1 cellular context compared by ENCODE assay signal in genomic region chr13:49791214-49791752, GRCh38.
TF ChIP-seq lines count a peak whose summit lies in the region.

No MANE protein-coding gene starts in this region.

TF ChIP-seq in HepG2, 621 proteins besides CTCF, POLR2A, EP300 and RAD21 (continued from another document and continues in another):
- TF ChIP-seq, protein P1, sequence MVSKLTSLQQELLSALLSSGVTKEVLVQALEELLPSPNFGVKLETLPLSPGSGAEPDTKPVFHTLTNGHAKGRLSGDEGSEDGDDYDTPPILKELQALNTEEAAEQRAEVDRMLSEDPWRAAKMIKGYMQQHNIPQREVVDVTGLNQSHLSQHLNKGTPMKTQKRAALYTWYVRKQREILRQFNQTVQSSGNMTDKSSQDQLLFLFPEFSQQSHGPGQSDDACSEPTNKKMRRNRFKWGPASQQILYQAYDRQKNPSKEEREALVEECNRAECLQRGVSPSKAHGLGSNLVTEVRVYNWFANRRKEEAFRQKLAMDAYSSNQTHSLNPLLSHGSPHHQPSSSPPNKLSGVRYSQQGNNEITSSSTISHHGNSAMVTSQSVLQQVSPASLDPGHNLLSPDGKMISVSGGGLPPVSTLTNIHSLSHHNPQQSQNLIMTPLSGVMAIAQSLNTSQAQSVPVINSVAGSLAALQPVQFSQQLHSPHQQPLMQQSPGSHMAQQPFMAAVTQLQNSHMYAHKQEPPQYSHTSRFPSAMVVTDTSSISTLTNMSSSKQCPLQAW (CRISPR knock-in tag; IDR thresholded peaks at IDR 0.05): 0 out of 2 replicates have a peak, but pooled peaks have one; percentile 31
- TF ChIP-seq TRIM22 (IDR thresholded peaks at IDR 0.05): no peak
- no peak for TF ChIP-seq ZNF317 (CRISPR knock-in tag; IDR thresholded peaks at IDR 0.05)
- no peak for TF ChIP-seq ZNF460 (CRISPR knock-in tag; IDR thresholded peaks at IDR 0.05; ENCODE audit: borderline replicate concordance)
- TF ChIP-seq NCOR1 (IDR thresholded peaks at IDR 0.05; ENCODE audit: borderline replicate concordance, low read length): peak; percentile 25; the same call in 1 of the 2 replicates
- no peak for TF ChIP-seq ATF7-NPFF (CRISPR knock-in tag; IDR thresholded peaks at IDR 0.05; ENCODE audit: low read depth)
- TF ChIP-seq ARID2 (CRISPR knock-in tag; IDR thresholded peaks at IDR 0.05; ENCODE audit: borderline replicate concordance): peak; percentile 63; the same call in 1 of the 2 replicates
- no peak for TF ChIP-seq GABPA (IDR thresholded peaks at IDR 0.05; ENCODE audit: low read depth, low read length)
- no peak for TF ChIP-seq GABPA (CRISPR knock-in tag; IDR thresholded peaks at IDR 0.05; ENCODE audit: low read depth)
- TF ChIP-seq ZBTB10 (CRISPR knock-in tag; IDR thresholded peaks at IDR 0.05; ENCODE audit: borderline replicate concordance): no peak
- no peak for TF ChIP-seq ZSCAN20 (CRISPR knock-in tag; IDR thresholded peaks at IDR 0.05; ENCODE audit: borderline replicate concordance)
- TF ChIP-seq ETV6 (CRISPR knock-in tag; conservative IDR thresholded peaks at IDR 0.05): no peak
- no peak for TF ChIP-seq ZSCAN29 (CRISPR knock-in tag; conservative IDR thresholded peaks at IDR 0.05)
- no peak for TF ChIP-seq YEATS4 (CRISPR knock-in tag; IDR thresholded peaks at IDR 0.05; ENCODE audit: borderline replicate concordance)
- no peak for TF ChIP-seq ZFY (CRISPR knock-in tag; IDR thresholded peaks at IDR 0.05)
- TF ChIP-seq KMT2A (CRISPR knock-in tag; IDR thresholded peaks at IDR 0.05): peak; percentile 81
- TF ChIP-seq SYNCRIP (IDR thresholded peaks at IDR 0.05; ENCODE audit: insufficient read depth, low read depth, low read length): no peak
- no peak for TF ChIP-seq TCF7 (IDR thresholded peaks at IDR 0.05; ENCODE audit: low read depth)
- no peak for TF ChIP-seq MATR3 (CRISPR knock-in tag; IDR thresholded peaks at IDR 0.05)
- TF ChIP-seq SOX5 (CRISPR knock-in tag; IDR thresholded peaks at IDR 0.05; ENCODE audit: borderline replicate concordance): peak; percentile 57
- TF ChIP-seq ZNF597 (CRISPR knock-in tag; IDR thresholded peaks at IDR 0.05): no peak
- no peak; the same call in 2 of the 3 replicates for TF ChIP-seq MXI1 (IDR thresholded peaks at IDR 0.05; ENCODE audit: borderline replicate concordance, low read depth, low read length)
- no peak for TF ChIP-seq CHD2 (IDR thresholded peaks at IDR 0.05; ENCODE audit: low read depth, low read length)
- no peak for TF ChIP-seq RCOR2 (CRISPR knock-in tag; IDR thresholded peaks at IDR 0.05)
- TF ChIP-seq ZBTB4 (CRISPR knock-in tag; IDR thresholded peaks at IDR 0.05; ENCODE audit: borderline replicate concordance): no peak
- no peak for TF ChIP-seq SP140L (CRISPR knock-in tag; IDR thresholded peaks at IDR 0.05; ENCODE audit: borderline replicate concordance)
- TF ChIP-seq XBP1 (CRISPR knock-in tag; IDR thresholded peaks at IDR 0.05): no peak
- TF ChIP-seq CHCHD3 (CRISPR knock-in tag; IDR thresholded peaks at IDR 0.05): no peak
- TF ChIP-seq GPN1 (CRISPR knock-in tag; IDR thresholded peaks at IDR 0.05; ENCODE audit: borderline replicate concordance): no peak
- TF ChIP-seq CHD4 (IDR thresholded peaks at IDR 0.05; ENCODE audit: borderline replicate concordance, low read length): no peak
- TF ChIP-seq RFX1 (IDR thresholded peaks at IDR 0.05): no peak
- no peak for TF ChIP-seq RBFOX2 (IDR thresholded peaks at IDR 0.05; ENCODE audit: low read depth, low read length)
- no peak for TF ChIP-seq TBX3 (IDR thresholded peaks at IDR 0.05; ENCODE audit: borderline replicate concordance)
- no peak for TF ChIP-seq ZNF354B (CRISPR knock-in tag; IDR thresholded peaks at IDR 0.05)
- no peak for TF ChIP-seq CBFB (CRISPR knock-in tag; IDR thresholded peaks at IDR 0.05)
- TF ChIP-seq, protein P2, sequence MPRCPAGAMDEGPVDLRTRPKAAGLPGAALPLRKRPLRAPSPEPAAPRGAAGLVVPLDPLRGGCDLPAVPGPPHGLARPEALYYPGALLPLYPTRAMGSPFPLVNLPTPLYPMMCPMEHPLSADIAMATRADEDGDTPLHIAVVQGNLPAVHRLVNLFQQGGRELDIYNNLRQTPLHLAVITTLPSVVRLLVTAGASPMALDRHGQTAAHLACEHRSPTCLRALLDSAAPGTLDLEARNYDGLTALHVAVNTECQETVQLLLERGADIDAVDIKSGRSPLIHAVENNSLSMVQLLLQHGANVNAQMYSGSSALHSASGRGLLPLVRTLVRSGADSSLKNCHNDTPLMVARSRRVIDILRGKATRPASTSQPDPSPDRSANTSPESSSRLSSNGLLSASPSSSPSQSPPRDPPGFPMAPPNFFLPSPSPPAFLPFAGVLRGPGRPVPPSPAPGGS (CRISPR knock-in tag; IDR thresholded peaks at IDR 0.05): no peak
- no peak for TF ChIP-seq JARID2 (CRISPR knock-in tag; IDR thresholded peaks at IDR 0.05; ENCODE audit: insufficient replicate concordance)
- no peak for TF ChIP-seq SRSF1 (optimal IDR thresholded peaks at IDR 0.05; ENCODE audit: low read depth, low read length)
- TF ChIP-seq HNRNPLL (IDR thresholded peaks at IDR 0.05; ENCODE audit: low read depth, low read length, poor library complexity, severe bottlenecking): no peak
- TF ChIP-seq MTF1 (CRISPR knock-in tag; IDR thresholded peaks at IDR 0.05): no peak
- no peak for TF ChIP-seq SMAD1 (CRISPR knock-in tag; IDR thresholded peaks at IDR 0.05; ENCODE audit: borderline replicate concordance, low read depth)
- TF ChIP-seq ZNF619 (CRISPR knock-in tag; IDR thresholded peaks at IDR 0.05): no peak
- TF ChIP-seq ZNF446 (CRISPR knock-in tag; IDR thresholded peaks at IDR 0.05): no peak
- TF ChIP-seq ZNF768 (CRISPR knock-in tag; IDR thresholded peaks at IDR 0.05): no peak
- no peak for TF ChIP-seq MZF1 (CRISPR knock-in tag; IDR thresholded peaks at IDR 0.05; ENCODE audit: borderline replicate concordance)
- TF ChIP-seq ZZZ3 (CRISPR knock-in tag; IDR thresholded peaks at IDR 0.05; ENCODE audit: borderline replicate concordance): no peak
- no peak for TF ChIP-seq KDM6A (CRISPR knock-in tag; IDR thresholded peaks at IDR 0.05; ENCODE audit: low read depth)
- no peak for TF ChIP-seq ATF3 (CRISPR knock-in tag; IDR thresholded peaks at IDR 0.05)
- TF ChIP-seq FOXP1 (IDR thresholded peaks at IDR 0.05): no peak
- TF ChIP-seq FOXP1 (CRISPR knock-in tag; IDR thresholded peaks at IDR 0.05): no peak
- TF ChIP-seq ERF (CRISPR knock-in tag; IDR thresholded peaks at IDR 0.05): 0 out of 2 replicates have a peak, but pooled peaks have one; percentile 53
- 0 out of 2 replicates have a peak, but pooled peaks have one; percentile 43 for TF ChIP-seq DRAP1 (CRISPR knock-in tag; IDR thresholded peaks at IDR 0.05)
- TF ChIP-seq GABPB1 (CRISPR knock-in tag; IDR thresholded peaks at IDR 0.05): no peak
- no peak for TF ChIP-seq POLR2AphosphoS5 (IDR thresholded peaks at IDR 0.05; ENCODE audit: low read depth, low read length)
- no peak for TF ChIP-seq ZNF24 (IDR thresholded peaks at IDR 0.05)
- TF ChIP-seq CENPT (CRISPR knock-in tag; IDR thresholded peaks at IDR 0.05; ENCODE audit: low read depth): no peak
- TF ChIP-seq SALL1 (CRISPR knock-in tag; IDR thresholded peaks at IDR 0.05): no peak
- TF ChIP-seq ZNF782 (CRISPR knock-in tag; IDR thresholded peaks at IDR 0.05; ENCODE audit: borderline replicate concordance): no peak
- no peak for TF ChIP-seq GTF2F1 (IDR thresholded peaks at IDR 0.05; ENCODE audit: low read length)
- TF ChIP-seq, protein P3, sequence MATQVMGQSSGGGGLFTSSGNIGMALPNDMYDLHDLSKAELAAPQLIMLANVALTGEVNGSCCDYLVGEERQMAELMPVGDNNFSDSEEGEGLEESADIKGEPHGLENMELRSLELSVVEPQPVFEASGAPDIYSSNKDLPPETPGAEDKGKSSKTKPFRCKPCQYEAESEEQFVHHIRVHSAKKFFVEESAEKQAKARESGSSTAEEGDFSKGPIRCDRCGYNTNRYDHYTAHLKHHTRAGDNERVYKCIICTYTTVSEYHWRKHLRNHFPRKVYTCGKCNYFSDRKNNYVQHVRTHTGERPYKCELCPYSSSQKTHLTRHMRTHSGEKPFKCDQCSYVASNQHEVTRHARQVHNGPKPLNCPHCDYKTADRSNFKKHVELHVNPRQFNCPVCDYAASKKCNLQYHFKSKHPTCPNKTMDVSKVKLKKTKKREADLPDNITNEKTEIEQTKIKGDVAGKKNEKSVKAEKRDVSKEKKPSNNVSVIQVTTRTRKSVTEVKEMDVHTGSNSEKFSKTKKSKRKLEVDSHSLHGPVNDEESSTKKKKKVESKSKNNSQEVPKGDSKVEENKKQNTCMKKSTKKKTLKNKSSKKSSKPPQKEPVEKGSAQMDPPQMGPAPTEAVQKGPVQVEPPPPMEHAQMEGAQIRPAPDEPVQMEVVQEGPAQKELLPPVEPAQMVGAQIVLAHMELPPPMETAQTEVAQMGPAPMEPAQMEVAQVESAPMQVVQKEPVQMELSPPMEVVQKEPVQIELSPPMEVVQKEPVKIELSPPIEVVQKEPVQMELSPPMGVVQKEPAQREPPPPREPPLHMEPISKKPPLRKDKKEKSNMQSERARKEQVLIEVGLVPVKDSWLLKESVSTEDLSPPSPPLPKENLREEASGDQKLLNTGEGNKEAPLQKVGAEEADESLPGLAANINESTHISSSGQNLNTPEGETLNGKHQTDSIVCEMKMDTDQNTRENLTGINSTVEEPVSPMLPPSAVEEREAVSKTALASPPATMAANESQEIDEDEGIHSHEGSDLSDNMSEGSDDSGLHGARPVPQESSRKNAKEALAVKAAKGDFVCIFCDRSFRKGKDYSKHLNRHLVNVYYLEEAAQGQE (IDR thresholded peaks at IDR 0.05; ENCODE audit: borderline replicate concordance in 1 of 2, low read depth in 1 of 2, low read length in 2 of 2): no peak
- no peak for TF ChIP-seq RBM22 (optimal IDR thresholded peaks at IDR 0.05; ENCODE audit: low read length)
